ENCODE assay signal across 1 cellular context in genomic region chr15:32738677-32739076, GRCh38.
TF ChIP-seq lines count a peak whose summit lies in the region.

No MANE protein-coding gene starts in this region.

TF ChIP-seq in IMR-90, 13 proteins besides CTCF, POLR2A, EP300 and RAD21 (continued from another document):
- TF ChIP-seq MXI1 (IDR thresholded peaks at IDR 0.05; ENCODE audit: borderline replicate concordance, low read depth, low read length) (no peak), RFX5 (IDR thresholded peaks at IDR 0.05; ENCODE audit: low read depth, low read length) (no peak), RCOR1 (IDR thresholded peaks at IDR 0.05; ENCODE audit: insufficient replicate concordance, low read length) (no peak), FOS (IDR thresholded peaks at IDR 0.05; ENCODE audit: low read depth, low read length) (no peak), CEBPB (IDR thresholded peaks at IDR 0.05; ENCODE audit: low read depth, low read length) (no peak), CHD1 (IDR thresholded peaks at IDR 0.05; ENCODE audit: low read depth, low read length) (no peak), MAFK (IDR thresholded peaks at IDR 0.05; ENCODE audit: low read depth, low read length) (no peak)
